Comparison of ENCODE assay signal across 8 cellular contexts in genomic region chr1:36088265-36088576, GRCh38. TPM values are rescaled to one million over a fixed set of nuclear protein-coding genes. Genes with fewer than 3 reads are reported as not detected.
DNase-seq lines count a peak whose midpoint lies in the region; TF ChIP-seq lines count a peak whose summit lies in the region.

No MANE protein-coding gene starts in this region.

- CTCF ChIA-PET in activated naive CD4-positive, alpha-beta T cell treated with anti-CD3 and anti-CD28 coated beads, Interleukin-2, amount 10 ng/mL, durations not matched to agents 7 days and 5 days (lab: Charles Lee), result no interaction called here

- H3K36me3 ChIP-seq in adipocyte (ENCODE audit: control insufficient read depth, insufficient read depth, low read length, severe bottlenecking) (peaks cover 22% of the 10 kb centered on the region), liver (ENCODE audit: control insufficient read depth in 4 of 4, insufficient read depth in 3 of 4, low read depth in 1 of 4, low read length in 3 of 4) (peaks cover 3 to 16% (median 15%) of the 10 kb centered on the region in 4 donors), urinary bladder (ENCODE audit: insufficient read depth) (peaks cover 7% of the 10 kb centered on the region)

- H3K4me1 ChIP-seq in adipocyte (ENCODE audit: control insufficient read depth, insufficient read depth, low read length) (peaks cover 11% of the 10 kb centered on the region), liver (ENCODE audit: control insufficient read depth in 4 of 4, insufficient read depth in 4 of 4, low read length in 3 of 4) (peaks cover 8 to 15% (median 11%) of the 10 kb centered on the region in 4 donors), urinary bladder (ENCODE audit: insufficient read depth) (no peaks in the 10 kb centered on the region)

- H3K4me3 Mint-ChIP-seq in activated naive CD4-positive, alpha-beta T cell treated with anti-CD3 and anti-CD28 coated beads, Interleukin-2, amount 10 ng/mL, durations not matched to agents 7 days and 5 days, result peak overlapping the region; percentile 81

- no peak for TF ChIP-seq CTCF in liver (IDR thresholded peaks at IDR 0.05; ENCODE audit: low read depth, low read length, missing input control)

- H3K27ac Mint-ChIP-seq in activated naive CD4-positive, alpha-beta T cell treated with anti-CD3 and anti-CD28 coated beads, Interleukin-2, amount 10 ng/mL, durations not matched to agents 7 days and 5 days, result no peak overlapping the region

- peak overlapping the region; percentile 79 to 87 for H3K27ac ChIP-seq in liver (ENCODE audit: low read depth in 1 of 2, low read length in 2 of 2)
- H3K27ac ChIP-seq in urinary bladder (ENCODE audit: low read depth), result peak overlapping the region; percentile 25

- H3K9me3 ChIP-seq in adipocyte (ENCODE audit: control insufficient read depth, low read length) (no peaks in the 10 kb centered on the region), liver (ENCODE audit: control insufficient read depth in 4 of 4, low read length in 3 of 4) (no peaks in the 10 kb centered on the region)

- H3K27me3 ChIP-seq in adipocyte (replicated peaks; ENCODE audit: control insufficient read depth, insufficient read depth, low read length) (peaks cover 7% of the 10 kb centered on the region), liver (ENCODE audit: control insufficient read depth in 4 of 4, insufficient read depth in 4 of 4, low read length in 3 of 4) (no peaks in the 10 kb centered on the region)

- peaks cover 41% of the 10 kb centered on the region for H3K27me3 Mint-ChIP-seq in activated naive CD4-positive, alpha-beta T cell treated with anti-CD3 and anti-CD28 coated beads, Interleukin-2, amount 10 ng/mL, durations not matched to agents 7 days and 5 days

- H3K36me3 Mint-ChIP-seq in activated naive CD4-positive, alpha-beta T cell treated with anti-CD3 and anti-CD28 coated beads, Interleukin-2, amount 10 ng/mL, durations not matched to agents 7 days and 5 days, result peaks cover 19% of the 10 kb centered on the region

- TF ChIP-seq RAD21 in liver (IDR thresholded peaks at IDR 0.05), result no peak

- H3K4me1 Mint-ChIP-seq in activated naive CD4-positive, alpha-beta T cell treated with anti-CD3 and anti-CD28 coated beads, Interleukin-2, amount 10 ng/mL, durations not matched to agents 7 days and 5 days, result peaks cover 28% of the 10 kb centered on the region

- H3K4me3 ChIP-seq in adipocyte (ENCODE audit: low read length) (peak overlapping the region; percentile 98), liver (ENCODE audit: low read depth in 1 of 3, low read length in 3 of 3) (peak overlapping the region; percentile 35 to 95 (median 79)), urinary bladder (ENCODE audit: low read depth, low read length) (peak overlapping the region; percentile 86)

- peak overlapping the region; percentile 91 for H3K9ac ChIP-seq in adipocyte (ENCODE audit: low read length)
- H3K9ac ChIP-seq in liver (ENCODE audit: low read depth in 1 of 2, low read length in 2 of 2), result peak overlapping the region in 1 of 2 donors; percentile 33

- H3K9me3 Mint-ChIP-seq in activated naive CD4-positive, alpha-beta T cell treated with anti-CD3 and anti-CD28 coated beads, Interleukin-2, amount 10 ng/mL, durations not matched to agents 7 days and 5 days, result no peaks in the 10 kb centered on the region

- no peak for DNase-seq in activated naive CD4-positive, alpha-beta T cell treated with anti-CD3 and anti-CD28 coated beads, Interleukin-2, amount 10 ng/mL, durations not matched to agents 7 days and 5 days
- no peak for DNase-seq in activated naive CD4-positive, alpha-beta T cell treated with Interleukin-2 at 50 U/mL for 16 hours
- no peak for DNase-seq in adipocyte (ENCODE audit: low read depth)
- DNase-seq in NOMO-1 treated with dmso at 0.1 percent for 144 hours (lab: John Stamatoyannopoulos, UW; ENCODE audit: unreplicated experiment), result no peak
- DNase-seq in NAMALWA (ENCODE audit: low spot score), result no peak
- DNase-seq in NCI-H2171 (lab: John Stamatoyannopoulos, UW), result no peak

- 39% methylated on average over 8 of the region's 8 CpGs for WGBS in liver
- WGBS in urinary bladder, result 21% methylated on average over 8 of the region's 8 CpGs

TF ChIP-seq in liver, 16 proteins besides CTCF, POLR2A, EP300 and RAD21:
- no peak for TF ChIP-seq NR2F2 (IDR thresholded peaks at IDR 0.05)
- TF ChIP-seq FOXA1 (IDR thresholded peaks at IDR 0.05), result no peak
- TF ChIP-seq HNF4G (IDR thresholded peaks at IDR 0.05), result no peak
- no peak for TF ChIP-seq GABPA (IDR thresholded peaks at IDR 0.05 in 1 of 2, conservative IDR thresholded peaks at IDR 0.05 in 1 of 2)
- no peak for TF ChIP-seq HNF4A (conservative IDR thresholded peaks at IDR 0.05)
- TF ChIP-seq TAF1 (conservative IDR thresholded peaks at IDR 0.05), result no peak
- TF ChIP-seq MAX (IDR thresholded peaks at IDR 0.05), result no peak
- TF ChIP-seq FOXA2 (IDR thresholded peaks at IDR 0.05), result no peak

RNA-seq across cellular contexts. Expression of gene ADPRS, which starts 0.5 kb away (rescaled TPM):
- 10 to 100 TPM; 10.4 to 11.7 TPM for total RNA-seq in liver
- 10 to 100 TPM in 1 of 2 donors, 1 to 10 TPM in 1; 9.4 to 13.1 TPM for polyA plus RNA-seq in liver
- 17.2 TPM for total RNA-seq in urinary bladder
- 26.3 TPM for polyA plus RNA-seq in urinary bladder

RNA-seq across cellular contexts. Expression of gene TEKT2, which starts 4.3 kb away (rescaled TPM):
- total RNA-seq in liver (under 1 TPM; 0.14 to 0.17 TPM), urinary bladder (0.37 TPM)
- polyA plus RNA-seq in liver (not detected), urinary bladder (0.13 TPM)

RNA-seq across cellular contexts. Expression of gene COL8A2, which starts 36.8 kb away (rescaled TPM):
- total RNA-seq in liver (under 1 TPM; 0.33 to 0.37 TPM), urinary bladder (11.7 TPM)
- polyA plus RNA-seq in liver (under 1 TPM; 0.04 to 0.47 TPM), urinary bladder (21.9 TPM)
